In genomic region chr6:89637960-89638319, GRCh38 we compare ENCODE assay signal across 8 cellular contexts. TPM values are rescaled to one million over a fixed set of nuclear protein-coding genes. Genes with fewer than 3 reads are reported as not detected.
DNase-seq lines count a peak whose midpoint lies in the region; ATAC-seq and TF ChIP-seq lines count a peak whose summit lies in the region.

No MANE protein-coding gene starts in this region.

- H3K9ac ChIP-seq in BLaER1 = peak overlapping the region; percentile 79

- DNase-seq in activated naive CD4-positive, alpha-beta T cell treated with anti-CD3 and anti-CD28 coated beads, Interleukin-2, amount 50 U/mL, for 72 hours (ENCODE audit: low spot score in 2 of 2) = no peak
- no peak for DNase-seq in kidney epithelial cell (ENCODE audit: low read depth)
- DNase-seq in testis = peak; percentile 22
- no peak for DNase-seq in NCI-H524 (lab: John Stamatoyannopoulos, UW)
- DNase-seq in GF-D8 (lab: John Stamatoyannopoulos, UW) = no peak
- DNase-seq in OCI-M2 (lab: John Stamatoyannopoulos, UW; ENCODE audit: unreplicated experiment) = no peak

- H3K4me2 ChIP-seq in BLaER1 = peak overlapping the region; percentile 80

- WGBS in testis, 2 donors = 9 to 19% methylated on average over 7 of the region's 7 CpGs

- no peak for TF ChIP-seq POLR2A in testis (IDR thresholded peaks at IDR 0.05)

- no peaks in the 10 kb centered on the region for H3K9me3 Mint-ChIP-seq in activated naive CD4-positive, alpha-beta T cell treated with anti-CD3 and anti-CD28 coated beads, Interleukin-2, amount 50 U/mL, for 72 hours

- peak overlapping the region; percentile 97 to 99 for H3K27ac Mint-ChIP-seq in activated naive CD4-positive, alpha-beta T cell treated with anti-CD3 and anti-CD28 coated beads, Interleukin-2, amount 50 U/mL, for 72 hours

- H3K4me1 ChIP-seq in BLaER1 (peaks cover 15% of the 10 kb centered on the region), HEK293 (ENCODE audit: control insufficient read depth, insufficient read depth, low read length) (peaks cover 3% of the 10 kb centered on the region; the same call in 1 of the 2 replicates), testis (peaks cover 5% of the 10 kb centered on the region)

- H3K4me3 ChIP-seq in BLaER1 (peak overlapping the region; percentile 70), HEK293 (ENCODE audit: low read depth, low read length) (peak overlapping the region; percentile 74), kidney epithelial cell (ENCODE audit: low read depth, low read length) (peak overlapping the region; percentile 74), testis (peak overlapping the region; percentile 77 to 87)

- POLR2A ChIA-PET in HEK293 (lab: Yijun Ruan, JAX) = interaction anchor here (0.6 to 2.4 kb wide), 10 partner anchors 12 to 227 kb away, joined by 3 to 6 read pairs (median 3); partner anchors contain the start of gene MDN1

- H3K36me3 Mint-ChIP-seq in activated naive CD4-positive, alpha-beta T cell treated with anti-CD3 and anti-CD28 coated beads, Interleukin-2, amount 50 U/mL, for 72 hours = peaks cover 19 to 36% of the 10 kb centered on the region in 2 donors

- CTCF ChIA-PET in HEK293 (lab: Yijun Ruan, JAX) = interaction anchor here (0.6 to 3.9 kb wide), 6 partner anchors 201 to 1446 kb away, joined by 3 to 18 read pairs (median 4); no protein-coding TSS in a partner anchor

- no peak for ATAC-seq in activated naive CD4-positive, alpha-beta T cell treated with anti-CD3 and anti-CD28 coated beads, Interleukin-2, amount 50 U/mL, for 72 hours

- no peaks in the 10 kb centered on the region for H3K27me3 ChIP-seq in BLaER1
- H3K27me3 ChIP-seq in kidney epithelial cell (ENCODE audit: control insufficient read depth, insufficient read depth, low read length) = no peaks in the 10 kb centered on the region
- no peaks in the 10 kb centered on the region for H3K27me3 ChIP-seq in testis

- no peaks in the 10 kb centered on the region for H4K20me1 ChIP-seq in BLaER1

- H3K9me3 ChIP-seq in BLaER1 (no peaks in the 10 kb centered on the region), HEK293 (ENCODE audit: control insufficient read depth, insufficient read depth, low read depth, low read length) (no peaks in the 10 kb centered on the region), testis (no peaks in the 10 kb centered on the region)

- H3K36me3 ChIP-seq in BLaER1 (peaks cover 10% of the 10 kb centered on the region), HEK293 (ENCODE audit: control insufficient read depth in 2 of 2, insufficient read depth in 1 of 2, low read length in 2 of 2) (peaks cover 11 to 56% of the 10 kb centered on the region in 2 experiments; a peak in 2 of 3 replicates), kidney epithelial cell (ENCODE audit: control insufficient read depth, insufficient read depth, low read length) (no peaks in the 10 kb centered on the region), testis (ENCODE audit: low read depth, missing control alignments) (no peaks in the 10 kb centered on the region)

- peak overlapping the region; percentile 77; the same call in 1 of the 2 replicates for H3K27ac ChIP-seq in BLaER1
- peak overlapping the region; percentile 80 for H3K27ac ChIP-seq in HEK293 (ENCODE audit: extremely low read depth, low read depth, low read length)
- H3K27ac ChIP-seq in testis = peak overlapping the region; percentile 92 to 94

- intact Hi-C loops in testis (cut with DNase I; ENCODE audit: low total_unique reads) = no loop called here

- TF ChIP-seq CTCF in HEK293 (tag by site-specific recombination; IDR thresholded peaks at IDR 0.05) = no peak
- TF ChIP-seq CTCF in kidney epithelial cell (IDR thresholded peaks at IDR 0.05; ENCODE audit: insufficient read depth, low read length, poor library complexity, severe bottlenecking) = no peak
- TF ChIP-seq CTCF in testis (IDR thresholded peaks at IDR 0.05) = no peak

TF ChIP-seq in HEK293, 187 proteins besides CTCF, POLR2A, EP300 and RAD21:
- TF ChIP-seq ZNF621 (tag by site-specific recombination; IDR thresholded peaks at IDR 0.05) (no peak), ZNF776 (tag by site-specific recombination; IDR thresholded peaks at IDR 0.05; ENCODE audit: borderline replicate concordance) (no peak), GLIS1 (tag by site-specific recombination; IDR thresholded peaks at IDR 0.05) (peak; percentile 45), ZNF362 (tag by site-specific recombination; IDR thresholded peaks at IDR 0.05) (0 out of 2 replicates have a peak, but pooled peaks have one; percentile 43)

RNA-seq across cellular contexts. Expression of gene LYRM2, which starts 0.6 kb away (rescaled TPM):
- total RNA-seq in activated naive CD4-positive, alpha-beta T cell treated with anti-CD3 and anti-CD28 coated beads, Interleukin-2, amount 50 U/mL, for 72 hours = 10 to 100 TPM; 17.3 to 21.5 TPM
- 25.7 and 29.2 TPM in 2 replicates for total RNA-seq in kidney epithelial cell
- 10 to 100 TPM; 18.6 to 24.8 TPM for total RNA-seq in testis
- 32.5 TPM for polyA plus RNA-seq in testis (ENCODE audit: insufficient read depth, low read depth, low replicate concordance)
